Comparison of ENCODE assay signal across 16 cellular contexts in genomic region chr4:1318046-1318375, GRCh38.
"Had no signal": no experiment of that assay in that cellular context is flagged by ENCODE, and none has a peak within 500 bp of the region (broad histone marks: within the 10 kb centered on the region; RNA-seq: fewer than 3 reads in every experiment).

No MANE protein-coding gene starts in this region.

- H3K4me1 Mint-ChIP-seq: neural crest cell had no signal

- H3K4me1 ChIP-seq: colonic mucosa, pancreas had no signal

- FAIRE-seq: pancreas, urothelium cell line had no signal

- H3K4me3 ChIP-seq: colonic mucosa, lung, pancreas had no signal

- ATAC-seq: stimulated activated effector memory CD8-positive, alpha-beta T cell treated with anti-CD3 and anti-CD28 coated beads, Interleukin-12 subunit alpha, Interleukin-12 subunit beta, amount 100 ng/mL, for 72 hours had no signal

- H3K27ac ChIP-seq: colonic mucosa, pancreas had no signal

- H3K27ac Mint-ChIP-seq: activated T-helper 1 cell treated with anti-CD3 and anti-CD28 coated beads, Interleukin-12 subunit alpha, Interleukin-12 subunit beta, Interleukin-2, Interleukin-4 antibody, amounts not matched to agents 30 ng/mL and 10 ng/mL and 1 ng/mL, durations not matched to agents 14 hours and 24 hours and 36 hours; stimulated activated effector memory CD8-positive, alpha-beta T cell treated with anti-CD3 and anti-CD28 coated beads, Interleukin-12 subunit alpha, Interleukin-12 subunit beta, amount 100 ng/mL, for 72 hours had no signal

- DNase-seq: activated CD4-positive, alpha-beta T cell treated with anti-CD3 and anti-CD28 coated beads, Interleukin-2, amount 10 ng/mL, durations not matched to agents 7 days and 5 days; activated CD8-positive, alpha-beta memory T cell treated with anti-CD3 and anti-CD28 coated beads for 24 hours; caudate nucleus; colonic mucosa; effector CD4-positive, alpha-beta T cell; foreskin fibroblast; kidney glomerular epithelial cell; midbrain; SW 1271; T-helper 9 cell had no signal

- H3K9me3 Mint-ChIP-seq: activated CD4-positive, alpha-beta T cell treated with anti-CD3 and anti-CD28 coated beads, Interleukin-2, amount 10 ng/mL, durations not matched to agents 7 days and 5 days; activated T-helper 1 cell treated with anti-CD3 and anti-CD28 coated beads, Interleukin-12 subunit alpha, Interleukin-12 subunit beta, Interleukin-2, Interleukin-4 antibody, amounts not matched to agents 30 ng/mL and 10 ng/mL and 1 ng/mL, durations not matched to agents 14 hours and 24 hours and 36 hours; stimulated activated effector memory CD8-positive, alpha-beta T cell treated with anti-CD3 and anti-CD28 coated beads, Interleukin-12 subunit alpha, Interleukin-12 subunit beta, amount 100 ng/mL, for 72 hours had no signal

- H3K27me3 ChIP-seq: colonic mucosa, pancreas had no signal

- H3K27me3 Mint-ChIP-seq: activated CD4-positive, alpha-beta T cell treated with anti-CD3 and anti-CD28 coated beads, Interleukin-2, amount 10 ng/mL, durations not matched to agents 7 days and 5 days had no signal

- H3K9me3 ChIP-seq: colonic mucosa, pancreas had no signal

- H3K4me3 Mint-ChIP-seq: activated CD4-positive, alpha-beta T cell treated with anti-CD3 and anti-CD28 coated beads, Interleukin-2, amount 10 ng/mL, durations not matched to agents 7 days and 5 days; activated T-helper 1 cell treated with anti-CD3 and anti-CD28 coated beads, Interleukin-12 subunit alpha, Interleukin-12 subunit beta, Interleukin-2, Interleukin-4 antibody, amounts not matched to agents 30 ng/mL and 10 ng/mL and 1 ng/mL, durations not matched to agents 14 hours and 24 hours and 36 hours; neural crest cell; stimulated activated effector memory CD8-positive, alpha-beta T cell treated with anti-CD3 and anti-CD28 coated beads, Interleukin-12 subunit alpha, Interleukin-12 subunit beta, amount 100 ng/mL, for 72 hours had no signal
